14 cellular contexts compared by ENCODE assay signal in genomic region chr1:10664251-10664650, GRCh38.
DNase-seq lines count a peak whose midpoint lies in the region; ATAC-seq and TF ChIP-seq lines count a peak whose summit lies in the region.
"Had no signal": no experiment of that assay in that cellular context is flagged by ENCODE, and none has a peak within 500 bp of the region (broad histone marks: within the 10 kb centered on the region; RNA-seq: fewer than 3 reads in every experiment).

No MANE protein-coding gene starts in this region.

- TF ChIP-seq POLR2A in vagina (IDR thresholded peaks at IDR 0.05) = no peak

- H3K9ac ChIP-seq in rectal smooth muscle tissue (ENCODE audit: low read length) = no peak overlapping the region

- 69 to 74% methylated on average over 14 to 15 of the region's 15 CpGs for WGBS in esophagus, 2 donors

- H3K27me3 ChIP-seq in esophagus (ENCODE audit: control insufficient read depth in 1 of 2, insufficient read depth in 2 of 2, low read length in 2 of 2) (no peaks in the 10 kb centered on the region), rectal smooth muscle tissue (ENCODE audit: control insufficient read depth, insufficient read depth, low read length) (no peaks in the 10 kb centered on the region), vagina (no peaks in the 10 kb centered on the region), foreskin keratinocyte (no peaks in the 10 kb centered on the region)
- H3K27me3 ChIP-seq: left lung had no signal

- DNase-seq in left lobe of liver (ENCODE audit: low spot score) = peak; percentile 91
- DNase-seq in vagina (ENCODE audit: extremely low spot score in 2 of 2) = no peak
- no peak for DNase-seq in foreskin keratinocyte
- DNase-seq: activated CD4-positive, alpha-beta T cell treated with anti-CD3 and anti-CD28 coated beads, Interleukin-2, amount 10 ng/mL, durations not matched to agents 7 days and 5 days; activated T-cell treated with anti-CD3 and anti-CD28 coated beads, Interleukin-2, amount 50 U/mL, for 4 hours; NCI-H1092; stimulated activated CD4-positive, alpha-beta T cell treated with anti-CD3 and anti-CD28 coated beads, Interleukin-15, amount 100 ng/mL, for 24 hours had no signal

- H3K4me1 ChIP-seq in esophagus (ENCODE audit: control insufficient read depth in 2 of 2, insufficient read depth in 2 of 2, low read length in 1 of 2) (peaks cover 0 to 11% of the 10 kb centered on the region in 2 donors), rectal smooth muscle tissue (ENCODE audit: control insufficient read depth, insufficient read depth, low read length) (peaks cover 46% of the 10 kb centered on the region), vagina (peaks cover 11% of the 10 kb centered on the region), foreskin keratinocyte (no peaks in the 10 kb centered on the region)

- H3K4me3 ChIP-seq in esophagus (ENCODE audit: low read depth in 1 of 2, low read length in 2 of 2) = no peak overlapping the region
- no peak overlapping the region for H3K4me3 ChIP-seq in rectal smooth muscle tissue (ENCODE audit: low read length)
- H3K4me3 ChIP-seq in vagina = no peak overlapping the region
- H3K4me3 ChIP-seq: K562, left lung had no signal

- TF ChIP-seq CTCF in C4-2B (conservative IDR thresholded peaks at IDR 0.05) = no peak
- no peak for TF ChIP-seq CTCF in vagina (IDR thresholded peaks at IDR 0.05)
- no peak for TF ChIP-seq CTCF in foreskin keratinocyte (conservative IDR thresholded peaks at IDR 0.05)

- ATAC-seq in left lobe of liver (peak; percentile 74), foreskin keratinocyte (no peak), HG03520 (IDR thresholded peaks at IDR 0.05; ENCODE audit: unreplicated experiment) (no peak), HG03378 (IDR thresholded peaks at IDR 0.05; ENCODE audit: unreplicated experiment) (no peak)
- ATAC-seq: activated T-cell treated with anti-CD3 and anti-CD28 coated beads, Interleukin-2, amount 50 U/mL, for 4 hours had no signal

- intact Hi-C loops in vagina (cut with DNase I) = no loop called here

- H3K36me3 ChIP-seq in esophagus (ENCODE audit: control insufficient read depth in 2 of 2, insufficient read depth in 2 of 2, low read length in 1 of 2) (peaks cover 4 to 39% of the 10 kb centered on the region in 2 donors), rectal smooth muscle tissue (ENCODE audit: control insufficient read depth, insufficient read depth, low read length) (peaks cover 5% of the 10 kb centered on the region), vagina (no peaks in the 10 kb centered on the region)

- H3K27ac ChIP-seq in C4-2B (peak overlapping the region; percentile 76), esophagus (ENCODE audit: low read depth in 2 of 2, low read length in 1 of 2) (peak overlapping the region; percentile 19 to 57), rectal smooth muscle tissue (ENCODE audit: low read depth, low read length) (peak overlapping the region; percentile 96), vagina (no peak overlapping the region), foreskin keratinocyte (no peak overlapping the region)

- H3K9me3 ChIP-seq in esophagus (ENCODE audit: control insufficient read depth in 2 of 2, insufficient read depth in 1 of 2, low read depth in 1 of 2, low read length in 1 of 2) (no peaks in the 10 kb centered on the region), vagina (no peaks in the 10 kb centered on the region)
- H3K9me3 ChIP-seq: left lung had no signal

Comparison
In these comparisons a context has a peak if more than half of its experiments do, and no peak if none do; other contexts are left out.
1. H3K27ac ChIP-seq: peak in C4-2B (single experiment), esophagus (2 of 2) and rectal smooth muscle tissue (single experiment); none in vagina (single experiment) and foreskin keratinocyte (single experiment).